Comparison of ENCODE assay signal across 8 cellular contexts in genomic region chr6:33710296-33711121, GRCh38. TPM values are rescaled to one million over a fixed set of nuclear protein-coding genes. Genes with fewer than 3 reads are reported as not detected.
DNase-seq lines count a peak whose midpoint lies in the region; ATAC-seq and TF ChIP-seq lines count a peak whose summit lies in the region.

No MANE protein-coding gene starts in this region.

- H3K36me3 ChIP-seq in BJ (ENCODE audit: control insufficient read depth, insufficient read depth, low read length) (peaks cover 5% of the 10 kb centered on the region), upper lobe of left lung (peaks cover 0 to 19% (median 7%) of the 10 kb centered on the region in 4 donors)

- H3K27ac ChIP-seq in upper lobe of left lung: peak overlapping the region in 3 of 4 donors; percentile 88 to 97 (median 93)

- H3K9me3 ChIP-seq in upper lobe of left lung: no peaks in the 10 kb centered on the region

- POLR2A ChIA-PET in BJ (lab: Charles Lee): no interaction called here

- no peak for TF ChIP-seq POLR2A in upper lobe of left lung (IDR thresholded peaks at IDR 0.05)

- no peak for TF ChIP-seq EP300 in upper lobe of left lung (IDR thresholded peaks at IDR 0.05)

- H3K27me3 ChIP-seq in BJ (ENCODE audit: control insufficient read depth, insufficient read depth, low read length) (no peaks in the 10 kb centered on the region), upper lobe of left lung (no peaks in the 10 kb centered on the region)

- peak overlapping the region; percentile 95 for H3K4me3 ChIP-seq in BJ (ENCODE audit: low read depth, low read length)
- H3K4me3 ChIP-seq in HFF-Myc (replicated peaks; ENCODE audit: low read depth, low read length): peak overlapping the region; percentile 63
- peak overlapping the region; percentile 78 to 96 (median 79) for H3K4me3 ChIP-seq in upper lobe of left lung

- H3K27me3 Mint-ChIP-seq in activated naive CD8-positive, alpha-beta T cell: no peaks in the 10 kb centered on the region

- CTCF ChIA-PET in BJ (lab: Yijun Ruan, JAX): interaction anchor here (0.6 to 12.9 kb wide), 22 partner anchors 9 to 445 kb away, joined by 3 to 335 read pairs (median 4); partner anchors contain the start of genes BAK1 and IP6K3

- peaks cover 10 to 20% (median 15%) of the 10 kb centered on the region in 4 donors for H3K4me1 ChIP-seq in upper lobe of left lung

- H3K36me3 Mint-ChIP-seq in activated naive CD8-positive, alpha-beta T cell: peaks cover 15% of the 10 kb centered on the region

- peak overlapping the region; percentile 100 for H3K27ac Mint-ChIP-seq in activated naive CD8-positive, alpha-beta T cell

- peaks cover 37% of the 10 kb centered on the region for H3K4me1 Mint-ChIP-seq in activated naive CD8-positive, alpha-beta T cell (ENCODE audit: low read depth)

- no peak for ATAC-seq in upper lobe of left lung (ENCODE audit: low FRiP score in 2 of 2)
- no peak for ATAC-seq in HG03280 (IDR thresholded peaks at IDR 0.05; ENCODE audit: unreplicated experiment)
- no peak for ATAC-seq in HG03139 (IDR thresholded peaks at IDR 0.05; ENCODE audit: unreplicated experiment)

- peak overlapping the region; percentile 97 for H3K4me3 Mint-ChIP-seq in activated naive CD8-positive, alpha-beta T cell

- DNase-seq in BJ (ENCODE audit: low read depth) (no peak), HFF-Myc (ENCODE audit: extremely low read depth, low read depth) (no peak), left kidney (ENCODE audit: low read depth, low spot score) (peak; percentile 38), upper lobe of left lung (no peak), C1 segment of cervical spinal cord (lab: John Stamatoyannopoulos, UW) (no peak)

- WGBS in upper lobe of left lung, 2 donors: 76 to 85% methylated on average over 15 of the region's 15 CpGs

- TF ChIP-seq CTCF in BJ (IDR thresholded peaks at IDR 0.05; ENCODE audit: insufficient read depth, low read depth, low read length): no peak
- TF ChIP-seq CTCF in HFF-Myc (IDR thresholded peaks at IDR 0.05; ENCODE audit: low read depth, low read length, missing control alignments): no peak
- no peak for TF ChIP-seq CTCF in upper lobe of left lung (IDR thresholded peaks at IDR 0.05)

- no peaks in the 10 kb centered on the region for H3K9me3 Mint-ChIP-seq in activated naive CD8-positive, alpha-beta T cell (ENCODE audit: low read depth)

RNA-seq across cellular contexts. Expression of gene UQCC2, which starts 1.0 kb away (rescaled TPM):
- polyA plus RNA-seq in BJ (2011; rRNA removed): 51.7 and 66.5 TPM in 2 replicates
- polyA minus RNA-seq in BJ (2011; rRNA and poly(A)+ RNA removed): 7.2 and 11.8 TPM in 2 replicates
- 10 to 100 TPM in 5 of 6 donors, 1 to 10 TPM in 1; 8.9 to 53.0 (median 18.2) TPM for total RNA-seq in upper lobe of left lung

RNA-seq across cellular contexts. Expression of gene IP6K3, which starts 36.2 kb away (rescaled TPM):
- polyA plus RNA-seq in BJ (2011; rRNA removed): 0.58 and 0.75 TPM in 2 replicates
- polyA minus RNA-seq in BJ (2011; rRNA and poly(A)+ RNA removed): 1.0 and 1.9 TPM in 2 replicates
- total RNA-seq in upper lobe of left lung: 10 to 100 TPM in 1 of 6 donors, 1 to 10 TPM in 5; 1.9 to 11.5 (median 4.9) TPM
